17 cellular contexts compared by ENCODE assay signal in genomic region chr19:2654585-2654861, GRCh38.
"Had no signal": no experiment of that assay in that cellular context is flagged by ENCODE, and none has a peak within 500 bp of the region (broad histone marks: within the 10 kb centered on the region; RNA-seq: fewer than 3 reads in every experiment).

No MANE protein-coding gene starts in this region.

- H3K4me2 ChIP-seq: smooth muscle cell had no signal

- H3K27ac ChIP-seq: brain microvascular endothelial cell, esophagus muscularis mucosa, gastroesophageal sphincter, heart left ventricle, tibial artery had no signal

- H3K4me3 Mint-ChIP-seq: activated CD4-positive, alpha-beta T cell treated with anti-CD3 and anti-CD28 coated beads, Interleukin-2, amount 10 ng/mL, durations not matched to agents 7 days and 5 days; activated CD8-positive, alpha-beta T cell treated with anti-CD3 and anti-CD28 coated beads, Interleukin-2, amount 10 ng/mL, durations not matched to agents 7 days and 5 days; activated naive CD4-positive, alpha-beta T cell treated with anti-CD3 and anti-CD28 coated beads for 36 hours; activated T-cell treated with anti-CD3 and anti-CD28 coated beads, Interleukin-2, amount 50 U/mL, for 24 hours; naive thymus-derived CD8-positive, alpha-beta T cell; T-helper 2 cell treated with Interferon-gamma antibody and Interleukin-4, amounts not matched to agents 5 μg/mL and 100 μg/mL, for 36 hours had no signal

- H3K4me1 Mint-ChIP-seq: activated CD4-positive, alpha-beta T cell treated with anti-CD3 and anti-CD28 coated beads, Interleukin-2, amount 10 ng/mL, durations not matched to agents 7 days and 5 days had no signal

- H3K4me3 ChIP-seq: esophagus muscularis mucosa, gastroesophageal sphincter, heart left ventricle, smooth muscle cell, tibial artery had no signal

- DNase-seq: activated CD4-positive, alpha-beta T cell treated with anti-CD3 and anti-CD28 coated beads, Interleukin-2, amount 10 ng/mL, durations not matched to agents 7 days and 5 days; activated CD8-positive, alpha-beta T cell treated with anti-CD3 and anti-CD28 coated beads, Interleukin-2, amount 10 ng/mL, durations not matched to agents 7 days and 5 days; activated naive CD4-positive, alpha-beta T cell treated with anti-CD3 and anti-CD28 coated beads for 36 hours; activated T-cell treated with anti-CD3 and anti-CD28 coated beads, Interleukin-2, amount 50 U/mL, for 24 hours; brain microvascular endothelial cell; cortex of kidney; effector CD4-positive, alpha-beta T cell; heart left ventricle; stimulated activated CD4-positive, alpha-beta T cell treated with anti-CD3 and anti-CD28 coated beads, Interleukin-4, amount 100 ng/mL, for 1 hour; tibial artery had no signal

- H3K27ac Mint-ChIP-seq: activated CD4-positive, alpha-beta T cell treated with anti-CD3 and anti-CD28 coated beads, Interleukin-2, amount 10 ng/mL, durations not matched to agents 7 days and 5 days; activated CD8-positive, alpha-beta T cell treated with anti-CD3 and anti-CD28 coated beads, Interleukin-2, amount 10 ng/mL, durations not matched to agents 7 days and 5 days; activated naive CD4-positive, alpha-beta T cell treated with anti-CD3 and anti-CD28 coated beads for 36 hours; activated T-cell treated with anti-CD3 and anti-CD28 coated beads, Interleukin-2, amount 50 U/mL, for 24 hours; activated T-helper 2 cell treated with anti-CD3 and anti-CD28 coated beads, Interferon-gamma antibody, Interleukin-2, Interleukin-4, amounts not matched to agents 10 μg/mL and 5 μg/mL and 100 μg/mL, durations not matched to agents 14 hours and 24 hours and 36 hours; T-helper 2 cell treated with Interferon-gamma antibody and Interleukin-4, amounts not matched to agents 5 μg/mL and 100 μg/mL, for 36 hours had no signal

- H3K27me3 Mint-ChIP-seq: activated CD4-positive, alpha-beta T cell treated with anti-CD3 and anti-CD28 coated beads, Interleukin-2, amount 10 ng/mL, durations not matched to agents 7 days and 5 days; activated T-cell treated with anti-CD3 and anti-CD28 coated beads, Interleukin-2, amount 50 U/mL, for 24 hours; naive thymus-derived CD8-positive, alpha-beta T cell had no signal

- H3K9me3 Mint-ChIP-seq: activated CD4-positive, alpha-beta T cell treated with anti-CD3 and anti-CD28 coated beads, Interleukin-2, amount 10 ng/mL, durations not matched to agents 7 days and 5 days; activated naive CD4-positive, alpha-beta T cell treated with anti-CD3 and anti-CD28 coated beads for 36 hours; activated T-cell treated with anti-CD3 and anti-CD28 coated beads, Interleukin-2, amount 50 U/mL, for 24 hours; activated T-helper 2 cell treated with anti-CD3 and anti-CD28 coated beads, Interferon-gamma antibody, Interleukin-2, Interleukin-4, amounts not matched to agents 10 μg/mL and 5 μg/mL and 100 μg/mL, durations not matched to agents 14 hours and 24 hours and 36 hours; naive thymus-derived CD8-positive, alpha-beta T cell; T-helper 2 cell treated with Interferon-gamma antibody and Interleukin-4, amounts not matched to agents 5 μg/mL and 100 μg/mL, for 36 hours had no signal

- H3K36me3 ChIP-seq: brain microvascular endothelial cell, gastroesophageal sphincter, heart left ventricle, tibial artery had no signal

- H3K9me3 ChIP-seq: esophagus muscularis mucosa, gastroesophageal sphincter, heart left ventricle, tibial artery had no signal

- H3K36me3 Mint-ChIP-seq: naive thymus-derived CD8-positive, alpha-beta T cell had no signal

- H3K4me1 ChIP-seq: tibial artery had no signal

- H3K27me3 ChIP-seq: esophagus muscularis mucosa, gastroesophageal sphincter had no signal

- ATAC-seq: activated CD8-positive, alpha-beta T cell treated with anti-CD3 and anti-CD28 coated beads, Interleukin-2, amount 10 ng/mL, durations not matched to agents 7 days and 5 days; gastroesophageal sphincter; naive thymus-derived CD8-positive, alpha-beta T cell; sciatic nerve had no signal
